ENCODE assay signal across 34 cellular contexts in the genomic region with DNA sequence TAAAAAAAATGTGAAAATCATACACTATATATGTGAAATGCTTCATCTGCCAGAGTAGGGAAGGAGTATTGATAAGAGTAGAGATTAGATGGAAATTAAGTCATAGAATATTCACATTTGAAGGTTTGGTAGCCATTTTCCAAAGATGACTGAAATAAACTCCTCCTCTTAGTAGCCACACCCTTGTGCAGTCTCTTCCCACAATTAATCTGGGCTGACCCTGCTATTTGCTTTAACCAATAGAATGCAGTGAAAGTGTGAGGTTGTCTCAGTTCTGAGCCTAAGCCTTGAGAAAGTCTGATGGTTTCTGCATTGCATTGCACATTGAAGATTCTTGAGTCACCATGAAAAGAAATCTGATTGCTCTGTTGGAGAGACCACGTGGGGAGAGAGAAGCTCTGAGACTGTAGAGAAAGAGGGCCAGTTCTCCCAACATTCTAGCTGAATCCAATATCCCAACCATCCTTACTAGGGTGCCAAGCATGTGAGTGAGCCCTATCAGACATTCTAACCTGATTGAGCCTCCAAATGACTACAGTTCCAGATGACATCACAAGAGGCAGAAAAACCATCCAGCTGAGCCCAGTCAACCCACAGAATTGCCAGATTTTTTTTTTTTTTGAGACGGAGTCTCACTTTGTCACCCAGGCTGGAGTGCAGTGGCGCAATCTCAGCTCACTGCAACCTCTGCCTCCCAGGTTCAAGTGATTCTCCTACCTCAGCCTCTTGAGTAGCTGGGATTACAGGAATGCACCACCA.
"Had no signal": no experiment of that assay in that cellular context is flagged by ENCODE, and none has a peak within 500 bp of the region (broad histone marks: within the 10 kb centered on the region; RNA-seq: fewer than 3 reads in every experiment).

No MANE protein-coding gene starts in this region.

- ATAC-seq: activated CD4-positive, alpha-beta T cell treated with anti-CD3 and anti-CD28 coated beads for 36 hours; activated CD8-positive, alpha-beta T cell treated with anti-CD3 and anti-CD28 coated beads for 36 hours; activated naive CD8-positive, alpha-beta T cell treated with anti-CD3 and anti-CD28 coated beads, Interleukin-2, amount 50 U/mL, for 24 hours; activated T-cell treated with anti-CD3 and anti-CD28 coated beads, Interleukin-2, amount 50 U/mL, for 4 hours; activated T-helper 17 cell treated with anti-CD3 and anti-CD28 coated beads, Interleukin-2, amount 50 U/mL, for 72 hours; body of pancreas; effector memory CD8-positive, alpha-beta T cell; foreskin keratinocyte; gastrocnemius medialis; heart left ventricle; T-helper 17 cell had no signal

- H3K27ac ChIP-seq: adrenal gland, body of pancreas, esophagus muscularis mucosa, foreskin keratinocyte, gastrocnemius medialis, heart left ventricle had no signal

- H3K4me1 ChIP-seq: adrenal gland, esophagus muscularis mucosa, foreskin keratinocyte, gastrocnemius medialis, heart left ventricle had no signal

- H3K27ac Mint-ChIP-seq: activated CD4-positive, alpha-beta T cell treated with anti-CD3 and anti-CD28 coated beads for 36 hours; activated CD4-positive, alpha-beta T cell treated with anti-CD3 and anti-CD28 coated beads, Interleukin-2, amount 10 ng/mL, durations not matched to agents 24 days and 14 days; activated CD8-positive, alpha-beta T cell treated with anti-CD3 and anti-CD28 coated beads for 36 hours; activated naive CD8-positive, alpha-beta T cell treated with anti-CD3 and anti-CD28 coated beads for 36 hours; activated naive CD8-positive, alpha-beta T cell treated with anti-CD3 and anti-CD28 coated beads, Interleukin-2, amount 50 U/mL, for 24 hours; activated T-helper 17 cell treated with anti-CD3 and anti-CD28 coated beads, Interleukin-2, amount 50 U/mL, for 72 hours; effector memory CD8-positive, alpha-beta T cell; T-helper 17 cell; T-helper 2 cell treated with Interferon-gamma antibody and Interleukin-4, amounts not matched to agents 5 μg/mL and 100 μg/mL, for 36 hours had no signal

- H3K9me3 ChIP-seq: adrenal gland, body of pancreas, gastrocnemius medialis had no signal

- DNase-seq: activated CD4-positive, alpha-beta T cell treated with anti-CD3 and anti-CD28 coated beads for 36 hours; activated CD4-positive, alpha-beta T cell treated with anti-CD3 and anti-CD28 coated beads, Interleukin-2, amount 10 ng/mL, durations not matched to agents 24 days and 14 days; activated CD4-positive, alpha-beta T cell treated with anti-CD3 and anti-CD28 coated beads, Interleukin-2, amount 50 U/mL, for 48 hours; activated CD4-positive, CD25-positive, alpha-beta regulatory T cell; activated CD4-positive, CD25-positive, alpha-beta regulatory T cell treated with anti-CD3 and anti-CD28 coated beads, Interleukin-2, amount 50 U/mL, for 72 hours; activated CD8-positive, alpha-beta memory T cell treated with anti-CD3 and anti-CD28 coated beads for 24 hours; activated CD8-positive, alpha-beta T cell treated with anti-CD3 and anti-CD28 coated beads for 36 hours; activated effector memory CD4-positive, alpha-beta T cell treated with Interleukin-2 at 50 U/mL for 16 hours; activated gamma-delta T cell treated with Interleukin-2 at 50 U/mL for 16 hours; activated naive CD4-positive, alpha-beta T cell treated with anti-CD3 and anti-CD28 coated beads, Interleukin-2, amount 50 U/mL, for 16 hours; activated naive CD4-positive, alpha-beta T cell treated with Interleukin-2 at 50 U/mL for 16 hours; activated naive CD8-positive, alpha-beta T cell treated with anti-CD3 and anti-CD28 coated beads for 36 hours; activated naive CD8-positive, alpha-beta T cell treated with anti-CD3 and anti-CD28 coated beads, Interleukin-2, amount 50 U/mL, for 24 hours; activated T-cell treated with anti-CD3 and anti-CD28 coated beads, Interleukin-2, amount 50 U/mL, for 4 hours; adrenal gland; amygdala; aorta; body of pancreas; caudate nucleus; cortex of kidney; dermis blood vessel endothelial cell; effector CD4-positive, alpha-beta T cell; effector memory CD8-positive, alpha-beta T cell; erythroblast; foreskin keratinocyte; gastrocnemius medialis; glutamatergic neuron; heart left ventricle; T-helper 1 cell; T-helper 17 cell; T1000 had no signal

- H3K4me3 ChIP-seq: adrenal gland, body of pancreas, esophagus muscularis mucosa, gastrocnemius medialis, heart left ventricle had no signal

- H3K9me3 Mint-ChIP-seq: effector memory CD8-positive, alpha-beta T cell had no signal

- H3K36me3 ChIP-seq: adrenal gland, esophagus muscularis mucosa, gastrocnemius medialis, heart left ventricle had no signal

- H3K4me3 Mint-ChIP-seq: activated CD4-positive, alpha-beta T cell treated with anti-CD3 and anti-CD28 coated beads for 36 hours; activated CD4-positive, alpha-beta T cell treated with anti-CD3 and anti-CD28 coated beads, Interleukin-2, amount 10 ng/mL, durations not matched to agents 24 days and 14 days; activated CD8-positive, alpha-beta T cell treated with anti-CD3 and anti-CD28 coated beads for 36 hours; activated naive CD8-positive, alpha-beta T cell treated with anti-CD3 and anti-CD28 coated beads for 36 hours; activated naive CD8-positive, alpha-beta T cell treated with anti-CD3 and anti-CD28 coated beads, Interleukin-2, amount 50 U/mL, for 24 hours; activated T-cell treated with anti-CD3 and anti-CD28 coated beads, Interleukin-2, amount 50 U/mL, for 4 hours; activated T-helper 17 cell treated with anti-CD3 and anti-CD28 coated beads, Interleukin-2, amount 50 U/mL, for 72 hours; effector memory CD8-positive, alpha-beta T cell; T-helper 17 cell; T-helper 2 cell treated with Interferon-gamma antibody and Interleukin-4, amounts not matched to agents 5 μg/mL and 100 μg/mL, for 36 hours had no signal

- H3K4me1 Mint-ChIP-seq: activated CD4-positive, alpha-beta T cell treated with anti-CD3 and anti-CD28 coated beads for 36 hours; activated CD4-positive, alpha-beta T cell treated with anti-CD3 and anti-CD28 coated beads, Interleukin-2, amount 10 ng/mL, durations not matched to agents 24 days and 14 days; activated naive CD8-positive, alpha-beta T cell treated with anti-CD3 and anti-CD28 coated beads for 36 hours; activated naive CD8-positive, alpha-beta T cell treated with anti-CD3 and anti-CD28 coated beads, Interleukin-2, amount 50 U/mL, for 24 hours; activated T-helper 17 cell treated with anti-CD3 and anti-CD28 coated beads, Interleukin-2, amount 50 U/mL, for 72 hours; T-helper 17 cell had no signal

- H3K27me3 Mint-ChIP-seq: activated CD8-positive, alpha-beta T cell treated with anti-CD3 and anti-CD28 coated beads for 36 hours; activated naive CD8-positive, alpha-beta T cell treated with anti-CD3 and anti-CD28 coated beads, Interleukin-2, amount 50 U/mL, for 24 hours; effector memory CD8-positive, alpha-beta T cell; T-helper 17 cell had no signal
